ENCODE assay signal across 8 cellular contexts in the genomic region with DNA sequence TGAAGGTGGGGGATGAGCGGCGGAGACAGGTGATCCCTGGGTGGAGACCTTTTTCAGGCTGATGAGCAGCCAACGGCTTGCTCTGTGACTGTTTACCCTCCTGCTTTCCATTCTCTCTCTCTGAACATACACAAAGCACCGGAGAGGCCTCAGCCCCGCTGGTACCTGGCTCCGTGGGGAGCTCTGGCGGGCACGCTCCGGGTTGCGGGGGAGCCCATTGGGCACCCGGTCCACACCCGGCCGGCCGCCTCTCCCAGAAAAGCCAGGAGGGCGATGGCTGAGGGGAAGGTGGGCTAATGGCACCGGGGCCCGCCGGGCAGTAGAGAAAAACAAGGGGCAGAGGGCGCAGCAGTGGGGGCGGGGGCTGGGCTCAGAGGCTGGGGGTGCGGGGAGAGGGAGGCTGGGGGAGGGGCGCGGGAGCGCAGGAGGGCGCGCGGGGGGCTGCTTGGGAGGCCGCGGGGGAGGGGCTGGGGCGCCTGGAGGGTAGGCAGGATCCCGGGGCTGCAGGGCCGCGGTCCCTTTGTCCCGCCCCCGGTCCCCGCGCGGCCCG. TPM values are rescaled to one million over a fixed set of nuclear protein-coding genes. Genes with fewer than 3 reads are reported as not detected.
A peak's percentile ranks its signal among the peaks of the same experiment; 100 is the strongest.
DNase-seq lines count a peak whose midpoint lies in the region; ATAC-seq and TF ChIP-seq lines count a peak whose summit lies in the region.

No MANE protein-coding gene starts in this region.

- TF ChIP-seq CTCF in esophagus muscularis mucosa (IDR thresholded peaks at IDR 0.05), result no peak
- no peak for TF ChIP-seq CTCF in nephron progenitor cell (IDR thresholded peaks at IDR 0.05)

- DNase-seq in ELR (ENCODE audit: low read depth), result peak; percentile 29
- peak; percentile 34 for DNase-seq in UCSD-AML1 (lab: John Stamatoyannopoulos, UW; ENCODE audit: unreplicated experiment)
- no peak for DNase-seq in esophagus muscularis mucosa (ENCODE audit: extremely low spot score)
- DNase-seq in nephron progenitor cell, result peak; percentile 78
- DNase-seq in NCI-H2196 treated with DMSO at 0.1 percent for 48 hours (lab: John Stamatoyannopoulos, UW; ENCODE audit: unreplicated experiment), result no peak
- no peak for DNase-seq in COLO829 (ENCODE audit: low spot score)

- TF ChIP-seq EP300 in esophagus muscularis mucosa (IDR thresholded peaks at IDR 0.05), result no peak

- ATAC-seq in HG02571 (IDR thresholded peaks at IDR 0.05; ENCODE audit: unreplicated experiment), result peak; percentile 5
- no peak for ATAC-seq in GM19452 (IDR thresholded peaks at IDR 0.05; ENCODE audit: unreplicated experiment)

- H3K4me1 ChIP-seq in esophagus muscularis mucosa, result peaks cover 20 to 40% (median 34%) of the 10 kb centered on the region in 4 donors

- H3K27ac ChIP-seq in esophagus muscularis mucosa (replicated peaks in 1 of 4), result peak overlapping the region; percentile 92 to 97 (median 96)

- intact Hi-C loops in esophagus muscularis mucosa (cut with DNase I), result loop anchor here (2.0 to 10.0 kb wide), 3 partner anchors 62 to 276 kb away; a partner anchor contains a TSS

- WGBS in esophagus muscularis mucosa, result 2% methylated on average over 10 of the region's 39 CpGs

- TF ChIP-seq POLR2A in esophagus muscularis mucosa (IDR thresholded peaks at IDR 0.05; ENCODE audit: low read depth), result no peak

- peak overlapping the region; percentile 77 to 95 (median 88) for H3K4me3 ChIP-seq in esophagus muscularis mucosa

- peaks cover 4% of the 10 kb centered on the region for H3K27me3 Mint-ChIP-seq in nephron progenitor cell (ENCODE audit: low read depth, poor library complexity)

- H3K27ac Mint-ChIP-seq in nephron progenitor cell, result peak overlapping the region; percentile 95

- peak overlapping the region; percentile 92 for H3K4me3 Mint-ChIP-seq in nephron progenitor cell

- H3K4me1 Mint-ChIP-seq in nephron progenitor cell, result peaks cover 31% of the 10 kb centered on the region

- H3K36me3 ChIP-seq in esophagus muscularis mucosa, result peaks cover 18 to 35% (median 29%) of the 10 kb centered on the region in 4 donors

- no peaks in the 10 kb centered on the region for H3K9me3 Mint-ChIP-seq in nephron progenitor cell

- no peaks in the 10 kb centered on the region for H3K27me3 ChIP-seq in esophagus muscularis mucosa

- H3K36me3 Mint-ChIP-seq in nephron progenitor cell (ENCODE audit: low read depth), result peaks cover 26% of the 10 kb centered on the region

- H3K9me3 ChIP-seq in esophagus muscularis mucosa, result no peaks in the 10 kb centered on the region

RNA-seq across cellular contexts. Expression of a gene that starts 0.4 kb away (rescaled TPM):
- total RNA-seq in esophagus muscularis mucosa, result 100 to 1,000 TPM in 2 of 4 donors, 10 to 100 TPM in 2; 62.1 to 111 (median 94.3) TPM

RNA-seq across cellular contexts. Expression of a gene that starts 30.7 kb away (rescaled TPM):
- 1,000 to 10,000 TPM; 5,145 to 8,531 (median 5,986) TPM for total RNA-seq in esophagus muscularis mucosa

RNA-seq across cellular contexts. Expression of a gene that starts 32.9 kb away (rescaled TPM):
- 100 to 1,000 TPM in 3 of 4 donors, 10 to 100 TPM in 1; 64.4 to 165 (median 109) TPM for total RNA-seq in esophagus muscularis mucosa

RNA-seq across cellular contexts. Expression of a gene that starts 35.3 kb away (rescaled TPM):
- total RNA-seq in esophagus muscularis mucosa, result 10 to 100 TPM; 27.0 to 36.4 (median 30.9) TPM

RNA-seq across cellular contexts. Expression of a gene that starts 36.5 kb away (rescaled TPM):
- total RNA-seq in esophagus muscularis mucosa, result 10 to 100 TPM; 28.5 to 39.4 (median 33.6) TPM

Comparison
In these comparisons a context has a peak if more than half of its experiments do, and no peak if none do; other contexts are left out.
1. DNase-seq: peak in ELR (single experiment), UCSD-AML1 (single experiment) and nephron progenitor cell (single experiment); none in esophagus muscularis mucosa (single experiment), NCI-H2196 treated with DMSO at 0.1 percent for 48 hours (single experiment) and COLO829 (single experiment).